In the genomic region with DNA sequence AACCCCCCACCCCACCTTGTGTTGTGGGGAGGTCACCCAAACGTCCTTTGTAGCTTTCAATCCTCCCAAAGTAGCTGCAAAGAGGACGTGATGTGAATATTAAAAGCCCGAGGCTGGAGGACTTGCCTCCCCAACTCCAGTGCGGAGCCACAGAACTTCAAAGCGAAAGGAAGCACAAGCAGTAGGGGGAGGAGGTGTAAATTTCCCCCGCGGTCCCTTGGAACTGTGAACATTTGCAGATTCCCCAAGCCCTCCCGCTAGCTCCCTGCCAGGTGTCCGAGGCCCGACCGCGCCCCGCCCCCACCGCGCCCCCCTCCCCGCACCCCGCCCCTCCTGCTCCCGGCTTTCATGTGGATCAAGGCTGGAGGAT, we compare ENCODE assay signal across 8 cellular contexts. TPM values are rescaled to one million over a fixed set of nuclear protein-coding genes. Genes with fewer than 3 reads are reported as not detected.
A peak's percentile ranks its signal among the peaks of the same experiment; 100 is the strongest.
DNase-seq lines count a peak whose midpoint lies in the region; ATAC-seq and TF ChIP-seq lines count a peak whose summit lies in the region.

No MANE protein-coding gene starts in this region.

- H3K27me3 ChIP-seq in GM06990 (replicated peaks; ENCODE audit: control insufficient read depth, insufficient read depth, low read length), result no peaks in the 10 kb centered on the region
- H3K27me3 ChIP-seq in foreskin keratinocyte, result no peaks in the 10 kb centered on the region
- no peaks in the 10 kb centered on the region for H3K27me3 ChIP-seq in psoas muscle (ENCODE audit: insufficient read depth in 3 of 3, low read length in 2 of 3)

- H3K27ac Mint-ChIP-seq in T-helper 17 cell, result no peak overlapping the region

- TF ChIP-seq CTCF in GM06990 (IDR thresholded peaks at IDR 0.05; ENCODE audit: insufficient read depth, low read length, poor library complexity, severe bottlenecking) (no peak), foreskin keratinocyte (conservative IDR thresholded peaks at IDR 0.05) (no peak), psoas muscle (IDR thresholded peaks at IDR 0.05) (no peak)

- H3K9me3 ChIP-seq in T-helper 17 cell (ENCODE audit: control insufficient read depth, low read length, poor library complexity, severe bottlenecking) (no peaks in the 10 kb centered on the region), psoas muscle (no peaks in the 10 kb centered on the region)

- ATAC-seq in T-helper 17 cell (peak; percentile 29), foreskin keratinocyte (peak; percentile 50), psoas muscle (peak in 1 of 4 donors; percentile 19), GM19324 (IDR thresholded peaks at IDR 0.05; ENCODE audit: low FRiP score, unreplicated experiment) (no peak)

- H3K27ac ChIP-seq in foreskin keratinocyte (no peak overlapping the region), psoas muscle (no peak overlapping the region)

- peaks cover 19% of the 10 kb centered on the region for H3K4me1 Mint-ChIP-seq in T-helper 17 cell

- peak overlapping the region; percentile 93 for H3K4me3 Mint-ChIP-seq in T-helper 17 cell

- H3K27me3 Mint-ChIP-seq in T-helper 17 cell, result peaks cover 26% of the 10 kb centered on the region

- no peaks in the 10 kb centered on the region for H3K36me3 ChIP-seq in GM06990 (ENCODE audit: control insufficient read depth, insufficient read depth, low read length)
- no peaks in the 10 kb centered on the region for H3K36me3 ChIP-seq in psoas muscle (ENCODE audit: insufficient read depth in 1 of 2, low read depth in 1 of 2)

- intact Hi-C loops in psoas muscle (cut with DNase I), result loop anchor here in 1 of 2 donors (5.0 kb wide), 1 partner anchor 45 kb away; no protein-coding TSS in a partner anchor

- H3K4me3 ChIP-seq in GM06990 (replicated peaks; ENCODE audit: low read depth, low read length) (peak overlapping the region; percentile 17; the same call in 1 of the 2 replicates), psoas muscle (peak overlapping the region; percentile 63)

- H3K36me3 Mint-ChIP-seq in T-helper 17 cell (ENCODE audit: low read depth), result no peaks in the 10 kb centered on the region

- DNase-seq in GM06990 (ENCODE audit: extremely low read depth, insufficient read length) (peak; percentile 11), T-helper 17 cell (no peak), foreskin keratinocyte (no peak), psoas muscle (no peak), amniotic stem cell (lab: John Stamatoyannopoulos, UW) (no peak)
- DNase-seq in stimulated activated CD4-positive, alpha-beta T cell treated with anti-CD3 and anti-CD28 coated beads, Interleukin-4, amount 100 ng/mL, for 1 hour, result no peak
- no peak for DNase-seq in activated CD8-positive, alpha-beta memory T cell treated with anti-CD3 and anti-CD28 coated beads, Interleukin-2, amount 50 U/mL, for 4 hours

- 3 to 6% (median 3%) methylated on average over 11 to 18 of the region's 18 CpGs for WGBS in psoas muscle, 3 donors

- H3K4me1 ChIP-seq in foreskin keratinocyte (no peaks in the 10 kb centered on the region), psoas muscle (peaks cover 3% of the 10 kb centered on the region)

RNA-seq across cellular contexts. Expression of a gene that starts 41.5 kb away (rescaled TPM):
- total RNA-seq in T-helper 17 cell (not detected), foreskin keratinocyte (not detected in 2 replicates), psoas muscle (not detected)
- polyA plus RNA-seq in foreskin keratinocyte (not detected in 2 replicates), psoas muscle (not detected)
